ENCODE assay signal across 8 cellular contexts in genomic region chr1:192539450-192540132, GRCh38. TPM values are rescaled to one million over a fixed set of nuclear protein-coding genes. Genes with fewer than 3 reads are reported as not detected.
DNase-seq lines count a peak whose midpoint lies in the region; ATAC-seq and TF ChIP-seq lines count a peak whose summit lies in the region.

No MANE protein-coding gene starts in this region.

- H3K18ac ChIP-seq in trophoblast cell (ENCODE audit: low read length), result no peak overlapping the region

- no peak for DNase-seq in activated T-cell treated with anti-CD3 and anti-CD28 coated beads, Interleukin-2, amount 50 U/mL, for 72 hours
- DNase-seq in activated T-cell treated with anti-CD3 and anti-CD28 coated beads for 4 hours (no peak), SW480 (ENCODE audit: low spot score) (peak; percentile 60), fibroblast of the aortic adventitia (ENCODE audit: low read depth) (peak; percentile 98), trophoblast cell (peak; percentile 74 to 97), NCI-H510A treated with DMSO at 0.1 percent for 48 hours (lab: John Stamatoyannopoulos, UW) (no peak)

- H3K4me3 ChIP-seq in fibroblast of the aortic adventitia (ENCODE audit: low read depth, low read length) (no peak overlapping the region), trophoblast cell (ENCODE audit: low read depth, low read length) (no peak overlapping the region)

- H3K4me1 Mint-ChIP-seq in activated T-cell treated with anti-CD3 and anti-CD28 coated beads, Interleukin-2, amount 50 U/mL, for 72 hours (ENCODE audit: low read depth), result peaks cover 75% of the 10 kb centered on the region

- peaks cover 2% of the 10 kb centered on the region for H3K79me2 ChIP-seq in trophoblast cell (ENCODE audit: control insufficient read depth, insufficient read depth, low read length, poor library complexity)

- peak overlapping the region; percentile 77 for H3K14ac ChIP-seq in trophoblast cell (ENCODE audit: low read length)

- peak overlapping the region; percentile 94 for H4K91ac ChIP-seq in trophoblast cell (ENCODE audit: low read depth, low read length)

- H3K4me2 ChIP-seq in trophoblast cell (ENCODE audit: low read length), result no peak overlapping the region

- H2BK5ac ChIP-seq in trophoblast cell (ENCODE audit: low read depth, low read length, poor library complexity), result peak overlapping the region; percentile 98

- peak overlapping the region; percentile 68 to 84 for H3K4me3 Mint-ChIP-seq in activated T-cell treated with anti-CD3 and anti-CD28 coated beads, Interleukin-2, amount 50 U/mL, for 72 hours

- H3K79me1 ChIP-seq in trophoblast cell (ENCODE audit: low read length), result peaks cover 13% of the 10 kb centered on the region

- H3K9me3 Mint-ChIP-seq in activated T-cell treated with anti-CD3 and anti-CD28 coated beads, Interleukin-2, amount 50 U/mL, for 72 hours, result peaks cover 2% of the 10 kb centered on the region in 2 donors

- peak in 1 of 2 donors; percentile 23 for ATAC-seq in activated T-cell treated with anti-CD3 and anti-CD28 coated beads, Interleukin-2, amount 50 U/mL, for 72 hours (replicated peaks in 1 of 2)
- ATAC-seq in GM18520 (IDR thresholded peaks at IDR 0.05; ENCODE audit: unreplicated experiment), result no peak
- ATAC-seq in HG02970 (IDR thresholded peaks at IDR 0.05; ENCODE audit: low FRiP score, unreplicated experiment), result no peak

- peak overlapping the region; percentile 91 for H4K8ac ChIP-seq in trophoblast cell (ENCODE audit: low read depth, low read length)

- H3K4me1 ChIP-seq in trophoblast cell (ENCODE audit: control insufficient read depth in 1 of 2, insufficient read depth in 2 of 2, low read length in 2 of 2), result peaks cover 3 to 7% of the 10 kb centered on the region in 2 experiments

- H2AK5ac ChIP-seq in trophoblast cell (ENCODE audit: low read length), result no peak overlapping the region

- no peaks in the 10 kb centered on the region for H3K36me3 ChIP-seq in trophoblast cell (ENCODE audit: control insufficient read depth in 1 of 2, insufficient read depth in 2 of 2, low read length in 2 of 2)

- H3K27me3 Mint-ChIP-seq in activated T-cell treated with anti-CD3 and anti-CD28 coated beads, Interleukin-2, amount 50 U/mL, for 72 hours (ENCODE audit: low read depth), result no peaks in the 10 kb centered on the region

- H2BK12ac ChIP-seq in trophoblast cell (ENCODE audit: low read length), result peak overlapping the region; percentile 96

- H4K12ac ChIP-seq in trophoblast cell (ENCODE audit: low read depth, low read length), result no peak overlapping the region

- H3K9ac ChIP-seq in trophoblast cell (ENCODE audit: low read length), result no peak overlapping the region

- no peaks in the 10 kb centered on the region for H3K9me3 ChIP-seq in trophoblast cell (ENCODE audit: insufficient read depth, low read depth, low read length)

- H2AFZ ChIP-seq in trophoblast cell (ENCODE audit: insufficient read depth, low read length, poor library complexity), result no peak overlapping the region

- H3K27ac Mint-ChIP-seq in activated T-cell treated with anti-CD3 and anti-CD28 coated beads, Interleukin-2, amount 50 U/mL, for 72 hours, result peak overlapping the region; percentile 93

- no peak overlapping the region for H3K23ac ChIP-seq in trophoblast cell (ENCODE audit: low read length)

- peak overlapping the region; percentile 98 for H3K27ac ChIP-seq in trophoblast cell (ENCODE audit: low read depth, low read length)

- H3K36me3 Mint-ChIP-seq in activated T-cell treated with anti-CD3 and anti-CD28 coated beads, Interleukin-2, amount 50 U/mL, for 72 hours (ENCODE audit: insufficient read depth in 2 of 2), result peaks cover 1 to 2% of the 10 kb centered on the region in 2 donors

- peak overlapping the region; percentile 98 for H2BK120ac ChIP-seq in trophoblast cell (ENCODE audit: insufficient read depth, low read length, poor library complexity)

- H3K4ac ChIP-seq in trophoblast cell (ENCODE audit: low read depth, low read length), result peak overlapping the region; percentile 55

- no peak for TF ChIP-seq CTCF in fibroblast of the aortic adventitia (IDR thresholded peaks at IDR 0.05; ENCODE audit: insufficient read depth, low read length)

- no CpG with 5 or more reads among the region's 4 CpGs for WGBS in trophoblast cell (ENCODE audit: extremely low coverage, insufficient coverage, insufficient read length)

- no peaks in the 10 kb centered on the region for H3K27me3 ChIP-seq in trophoblast cell (ENCODE audit: insufficient read depth, low read length)

RNA-seq across cellular contexts. Expression of gene RGS1, which starts 36.0 kb away (rescaled TPM):
- 10 to 100 TPM; 25.8 to 30.7 TPM for total RNA-seq in activated T-cell treated with anti-CD3 and anti-CD28 coated beads, Interleukin-2, amount 50 U/mL, for 72 hours
- total RNA-seq in fibroblast of the aortic adventitia (ENCODE audit: low replicate concordance), result not detected in 2 replicates
- 1.3 and 1.7 TPM in 2 replicates for polyA plus RNA-seq in trophoblast cell (2013)

Comparison
In these comparisons a context has a peak if more than half of its experiments do, and no peak if none do; other contexts are left out.
1. DNase-seq: peak in SW480 (single experiment), fibroblast of the aortic adventitia (single experiment) and trophoblast cell (2 of 2); none in activated T-cell treated with anti-CD3 and anti-CD28 coated beads, Interleukin-2, amount 50 U/mL, for 72 hours (0 of 2), activated T-cell treated with anti-CD3 and anti-CD28 coated beads for 4 hours (single experiment) and NCI-H510A treated with DMSO at 0.1 percent for 48 hours (single experiment).
2. RNA of gene RGS1, which starts 36.0 kb away (total RNA-seq): 25.8 to 30.7 TPM in activated T-cell treated with anti-CD3 and anti-CD28 coated beads, Interleukin-2, amount 50 U/mL, for 72 hours; not detected in fibroblast of the aortic adventitia; every median in the first group is over 10 times any median in the second.